12 cellular contexts compared by ENCODE assay signal in the genomic region with DNA sequence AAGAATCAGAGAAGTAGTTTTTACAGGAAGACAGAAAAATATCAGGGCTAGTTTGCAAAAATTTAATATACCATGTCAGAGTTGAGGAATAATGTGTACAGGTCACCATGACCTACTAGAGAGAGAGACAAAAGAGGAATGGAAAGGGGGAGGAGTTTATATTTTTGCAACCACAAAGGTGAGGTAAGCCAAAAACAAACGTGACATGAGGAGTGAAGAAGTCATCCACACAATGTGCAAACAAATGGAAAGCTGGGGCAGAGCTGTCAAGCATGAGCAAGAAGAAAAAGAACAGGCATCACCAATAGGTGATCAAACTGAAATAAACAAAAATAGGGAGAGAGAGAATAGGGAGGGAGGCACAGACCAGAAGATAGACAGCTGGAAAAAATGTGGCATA. TPM values are rescaled to one million over a fixed set of nuclear protein-coding genes. Genes with fewer than 3 reads are reported as not detected.
DNase-seq lines count a peak whose midpoint lies in the region; ATAC-seq and TF ChIP-seq lines count a peak whose summit lies in the region.
"Had no signal": no experiment of that assay in that cellular context is flagged by ENCODE, and none has a peak within 500 bp of the region (broad histone marks: within the 10 kb centered on the region; RNA-seq: fewer than 3 reads in every experiment).

No MANE protein-coding gene starts in this region.

- in situ Hi-C loops in gastrocnemius medialis (cut with MboI; ENCODE audit: low sequenced_read_pairs in 4 of 4): no loop called here

- no peaks in the 10 kb centered on the region for H3K27me3 ChIP-seq in gastrocnemius medialis

- H3K4me3 ChIP-seq in gastrocnemius medialis: no peak overlapping the region

- TF ChIP-seq POLR2A in gastrocnemius medialis (IDR thresholded peaks at IDR 0.05): no peak

- ATAC-seq in GM19351 (IDR thresholded peaks at IDR 0.05; ENCODE audit: unreplicated experiment) (peak; percentile 62), left lobe of liver (peak; percentile 80), GM19023 (IDR thresholded peaks at IDR 0.05; ENCODE audit: unreplicated experiment) (no peak), gastrocnemius medialis (no peak), HG03159 (IDR thresholded peaks at IDR 0.05; ENCODE audit: unreplicated experiment) (no peak)

- no peak overlapping the region for H3K27ac ChIP-seq in gastrocnemius medialis
- H3K27ac ChIP-seq: parathyroid adenoma had no signal

- no peaks in the 10 kb centered on the region for H3K36me3 ChIP-seq in gastrocnemius medialis

- intact Hi-C loops in gastrocnemius medialis (cut with DNase I; ENCODE audit: low total_unique reads): no loop called here

- peaks cover 15 to 19% of the 10 kb centered on the region in 2 donors for H3K4me1 ChIP-seq in gastrocnemius medialis

- DNase-seq in COLO668 (lab: John Stamatoyannopoulos, UW; ENCODE audit: unreplicated experiment) (peak; percentile 29), SW480 (ENCODE audit: low spot score) (peak; percentile 13), left lobe of liver (ENCODE audit: low spot score) (no peak), gastrocnemius medialis (no peak), anterior cingulate cortex (lab: John Stamatoyannopoulos, UW) (no peak)
- DNase-seq: activated CD8-positive, alpha-beta memory T cell treated with anti-CD3 and anti-CD28 coated beads, Interleukin-2, amount 50 U/mL, for 4 hours; left colon; NCI-H446 treated with DMSO at 0.1 percent for 48 hours had no signal

- no peaks in the 10 kb centered on the region for H3K9me3 ChIP-seq in gastrocnemius medialis

- TF ChIP-seq CTCF in gastrocnemius medialis (IDR thresholded peaks at IDR 0.05 in 4 of 5, conservative IDR thresholded peaks at IDR 0.05 in 1 of 5): no peak

RNA-seq across cellular contexts. Expression of a gene that starts 15.6 kb away (rescaled TPM):
- total RNA-seq in left lobe of liver (13.6 TPM), gastrocnemius medialis (10 to 100 TPM; 11.4 to 21.1 (median 13.4) TPM)

RNA-seq across cellular contexts. Expression of a gene that starts 15.7 kb away (rescaled TPM):
- total RNA-seq in left lobe of liver: 6.3 TPM
- 10 to 100 TPM; 18.6 to 28.5 (median 22.6) TPM for total RNA-seq in gastrocnemius medialis

Comparison
In these comparisons a context has a peak if more than half of its experiments do, and no peak if none do; other contexts are left out.
1. DNase-seq: peak in COLO668 (single experiment) and SW480 (single experiment); none in left lobe of liver (single experiment), gastrocnemius medialis (0 of 2) and anterior cingulate cortex (0 of 58).
2. ATAC-seq: peak in GM19351 (single experiment) and left lobe of liver (single experiment); none in GM19023 (single experiment), gastrocnemius medialis (0 of 2) and HG03159 (single experiment).